12 cellular contexts compared by ENCODE assay signal in genomic region chr2:101793277-101793969, GRCh38.
DNase-seq lines count a peak whose midpoint lies in the region; ATAC-seq, FAIRE-seq and TF ChIP-seq lines count a peak whose summit lies in the region.
"Had no signal": no experiment of that assay in that cellular context is flagged by ENCODE, and none has a peak within 500 bp of the region (broad histone marks: within the 10 kb centered on the region; RNA-seq: fewer than 3 reads in every experiment).

No MANE protein-coding gene starts in this region.

- no peak for FAIRE-seq in GM12878 (lab: Jason Lieb, UNC)
- no peak for FAIRE-seq in keratinocyte (lab: Jason Lieb, UNC)
- FAIRE-seq: GM18507 had no signal

- intact Hi-C loops in activated CD8-positive, alpha-beta T cell treated with anti-CD3 and anti-CD28 coated beads for 36 hours (cut with micrococcal nuclease), result no loop called here
- intact Hi-C loops in GM12878 (cut with micrococcal nuclease; ENCODE audit: unreplicated experiment), result no loop called here
- intact Hi-C loops in spleen (cut with DNase I; ENCODE audit: low total_unique reads), result no loop called here

- dilution Hi-C loops in keratinocyte (cut with MboI; ENCODE audit: extremely low pct_ligation_motif_present, low sequenced_read_pairs), result no loop called here

- H3K4me3 ChIP-seq in GM12878 (no peak overlapping the region), keratinocyte (ENCODE audit: control insufficient read depth in 2 of 3, extremely low read depth in 1 of 3, insufficient read depth in 2 of 3, low read depth in 1 of 3, low read length in 3 of 3) (no peak overlapping the region), spleen (no peak overlapping the region)
- H3K4me3 ChIP-seq: BLaER1 treated with 17β-estradiol and CSF1 and Interleukin-3, amounts not matched to agents 10 nM and 100 nM; HAP-1 had no signal

- peak; percentile 17 for DNase-seq in activated CD8-positive, alpha-beta T cell treated with anti-CD3 and anti-CD28 coated beads for 36 hours
- DNase-seq in activated CD8-positive, alpha-beta T cell treated with anti-CD3 and anti-CD28 coated beads, Interleukin-2, amount 10 ng/mL, durations not matched to agents 7 days and 5 days, result no peak
- no peak for DNase-seq in GM12878 (ENCODE audit: low read depth, low spot score)
- DNase-seq in keratinocyte (ENCODE audit: low read depth, low spot score), result no peak
- DNase-seq in type B pancreatic cell (ENCODE audit: extremely low spot score, unreplicated experiment), result no peak
- DNase-seq in MV-4-11 (lab: John Stamatoyannopoulos, UW), result no peak
- DNase-seq in spleen, result no peak
- DNase-seq in foreskin melanocyte, result no peak
- DNase-seq: activated CD4-positive, alpha-beta T cell treated with anti-CD3 and anti-CD28 coated beads, Interleukin-2, amount 10 ng/mL, durations not matched to agents 7 days and 5 days had no signal

- H3K9ac ChIP-seq in GM12878 (ENCODE audit: control insufficient read depth, insufficient read depth, low read length) (no peak overlapping the region), keratinocyte (ENCODE audit: control insufficient read depth, extremely low read depth, insufficient read depth, low read length) (no peak overlapping the region)
- H3K9ac ChIP-seq: BLaER1 treated with 17β-estradiol and CSF1 and Interleukin-3, amounts not matched to agents 10 nM and 100 nM had no signal

- H3K27me3 ChIP-seq in GM12878 (replicated peaks in 1 of 2; ENCODE audit: control insufficient read depth in 2 of 2, insufficient read depth in 2 of 2, low read length in 1 of 2), result no peaks in the 10 kb centered on the region
- no peaks in the 10 kb centered on the region for H3K27me3 ChIP-seq in keratinocyte (ENCODE audit: control insufficient read depth, extremely low read depth, insufficient read depth, low read length)
- no peaks in the 10 kb centered on the region for H3K27me3 ChIP-seq in spleen (replicated peaks in 1 of 7)
- H3K27me3 ChIP-seq: BLaER1 treated with 17β-estradiol and CSF1 and Interleukin-3, amounts not matched to agents 10 nM and 100 nM had no signal

- H4K20me1 ChIP-seq in GM12878 (ENCODE audit: control insufficient read depth, insufficient read depth) (no peaks in the 10 kb centered on the region), keratinocyte (ENCODE audit: control insufficient read depth, extremely low read depth, insufficient read depth, low read length) (peaks cover 4% of the 10 kb centered on the region)

- no peak for TF ChIP-seq EP300 in GM12878 (IDR thresholded peaks at IDR 0.05; ENCODE audit: borderline replicate concordance in 1 of 2, control insufficient read depth in 1 of 2, low read depth in 2 of 2, low read length in 2 of 2)

- peaks cover 2% of the 10 kb centered on the region for H3K9me1 ChIP-seq in keratinocyte (ENCODE audit: control insufficient read depth, extremely low read depth, insufficient read depth, low read length)

- H3K27ac Mint-ChIP-seq in activated CD8-positive, alpha-beta T cell treated with anti-CD3 and anti-CD28 coated beads for 36 hours, result peak overlapping the region; percentile 27
- H3K27ac Mint-ChIP-seq in activated CD8-positive, alpha-beta T cell treated with anti-CD3 and anti-CD28 coated beads, Interleukin-2, amount 10 ng/mL, durations not matched to agents 7 days and 5 days, result no peak overlapping the region
- H3K27ac Mint-ChIP-seq in type B pancreatic cell, result no peak overlapping the region
- H3K27ac Mint-ChIP-seq: activated CD4-positive, alpha-beta T cell treated with anti-CD3 and anti-CD28 coated beads, Interleukin-2, amount 10 ng/mL, durations not matched to agents 7 days and 5 days had no signal

- peaks cover 12% of the 10 kb centered on the region for H3K36me3 Mint-ChIP-seq in activated CD8-positive, alpha-beta T cell treated with anti-CD3 and anti-CD28 coated beads for 36 hours (ENCODE audit: low read depth)
- peaks cover 25% of the 10 kb centered on the region for H3K36me3 Mint-ChIP-seq in activated CD8-positive, alpha-beta T cell treated with anti-CD3 and anti-CD28 coated beads, Interleukin-2, amount 10 ng/mL, durations not matched to agents 7 days and 5 days (ENCODE audit: low read depth)
- peaks cover 5% of the 10 kb centered on the region for H3K36me3 Mint-ChIP-seq in type B pancreatic cell

- H2AFZ ChIP-seq in GM12878 (ENCODE audit: control insufficient read depth, low read depth, low read length) (no peak overlapping the region), keratinocyte (ENCODE audit: control insufficient read depth, low read length) (no peak overlapping the region)

- no TSS peak for BruUV-seq in GM12878 (replicated peaks; lab: Mats Ljungman, UMichigan)

- H3K9me3 Mint-ChIP-seq in activated CD8-positive, alpha-beta T cell treated with anti-CD3 and anti-CD28 coated beads for 36 hours, result no peaks in the 10 kb centered on the region
- no peaks in the 10 kb centered on the region for H3K9me3 Mint-ChIP-seq in activated CD8-positive, alpha-beta T cell treated with anti-CD3 and anti-CD28 coated beads, Interleukin-2, amount 10 ng/mL, durations not matched to agents 7 days and 5 days (ENCODE audit: insufficient read depth)
- H3K9me3 Mint-ChIP-seq in type B pancreatic cell, result no peaks in the 10 kb centered on the region
- H3K9me3 Mint-ChIP-seq: activated CD4-positive, alpha-beta T cell treated with anti-CD3 and anti-CD28 coated beads, Interleukin-2, amount 10 ng/mL, durations not matched to agents 7 days and 5 days had no signal

- CTCF ChIA-PET in activated CD8-positive, alpha-beta T cell treated with anti-CD3 and anti-CD28 coated beads for 36 hours (lab: Charles Lee), result interaction anchor here (0.9 to 2.4 kb wide), 9 partner anchors 10 to 83 kb away, joined by 3 to 6 read pairs (median 4); no protein-coding TSS in a partner anchor
- CTCF ChIA-PET in activated CD8-positive, alpha-beta T cell treated with anti-CD3 and anti-CD28 coated beads, Interleukin-2, amount 10 ng/mL, durations not matched to agents 7 days and 5 days (lab: Charles Lee), result interaction anchor here (0.8 kb wide), 1 partner anchor 38 kb away, joined by 4 read pairs; no protein-coding TSS in a partner anchor
- CTCF ChIA-PET in GM12878 (lab: Yijun Ruan, JAX), result interaction anchor here (1.0 to 4.2 kb wide), 5 partner anchors 22 to 53 kb away, joined by 3 to 15 read pairs (median 3); no protein-coding TSS in a partner anchor

- SMC1A ChIA-PET in GM12878 (lab: Charles Lee; ENCODE audit: uncharacterized antibody, unreplicated experiment), result interaction anchor here (1.0 to 6.0 kb wide), 5 partner anchors 11 to 26 kb away, joined by 3 to 19 read pairs (median 6); no protein-coding TSS in a partner anchor

- H3K4me2 ChIP-seq in GM12878 (ENCODE audit: control insufficient read depth, insufficient read depth) (no peak overlapping the region), keratinocyte (ENCODE audit: control insufficient read depth, extremely low read depth, insufficient read depth, low read depth, low read length) (no peak overlapping the region)
- H3K4me2 ChIP-seq: BLaER1 treated with 17β-estradiol and CSF1 and Interleukin-3, amounts not matched to agents 10 nM and 100 nM had no signal

- TF ChIP-seq POLR2A in GM12878 (IDR thresholded peaks at IDR 0.05; ENCODE audit: low read depth, low read length) (no peak), spleen (IDR thresholded peaks at IDR 0.05) (no peak)

- ATAC-seq in activated CD8-positive, alpha-beta T cell treated with anti-CD3 and anti-CD28 coated beads for 36 hours, result no peak
- no peak for ATAC-seq in activated CD8-positive, alpha-beta T cell treated with anti-CD3 and anti-CD28 coated beads, Interleukin-2, amount 10 ng/mL, durations not matched to agents 7 days and 5 days
- no peak; the same call in 2 of the 3 replicates for ATAC-seq in GM12878

- RAD21 ChIA-PET in GM12878 (lab: Charles Lee; ENCODE audit: unreplicated experiment), result interaction anchor here (1.0 kb wide), 1 partner anchor 13 kb away, joined by 3 read pairs; no protein-coding TSS in a partner anchor

- no peak for TF ChIP-seq CTCF in activated CD8-positive, alpha-beta T cell treated with anti-CD3 and anti-CD28 coated beads for 36 hours (IDR thresholded peaks at IDR 0.05)
- TF ChIP-seq CTCF in GM12878 (IDR thresholded peaks at IDR 0.05 in 2 of 3, conservative IDR thresholded peaks at IDR 0.05 in 1 of 3; ENCODE audit: control insufficient read depth in 2 of 3, extremely low read depth in 1 of 3, insufficient read depth in 1 of 3, low read depth in 3 of 3, low read length in 3 of 3) (peak in 1 of 3 experiments; percentile 14; a peak in 1 of 6 replicates), keratinocyte (optimal IDR thresholded peaks at IDR 0.05 in 1 of 3, IDR thresholded peaks at IDR 0.05 in 1 of 3, conservative IDR thresholded peaks at IDR 0.05 in 1 of 3; ENCODE audit: extremely low read depth in 1 of 3, insufficient read depth in 2 of 3, low read length in 3 of 3) (peak in 2 of 3 experiments; percentile 4 to 23), type B pancreatic cell (conservative IDR thresholded peaks at IDR 0.05) (peak; percentile 29), spleen (IDR thresholded peaks at IDR 0.05 in 8 of 11, conservative IDR thresholded peaks at IDR 0.05 in 3 of 11) (no peak)

- no peaks in the 10 kb centered on the region for H3K4me1 ChIP-seq in GM12878 (ENCODE audit: control insufficient read depth, insufficient read depth, low read length)
- no peaks in the 10 kb centered on the region for H3K4me1 ChIP-seq in keratinocyte (ENCODE audit: control insufficient read depth, extremely low read depth, insufficient read depth, low read length)
- H3K4me1 ChIP-seq in spleen, result peaks cover 0 to 70% (median 15%) of the 10 kb centered on the region in 6 donors

- H3K27ac ChIP-seq in GM12878 (ENCODE audit: control insufficient read depth, insufficient read depth) (no peak overlapping the region), keratinocyte (ENCODE audit: control insufficient read depth, insufficient read depth, low read length) (no peak overlapping the region), spleen (no peak overlapping the region)
- H3K27ac ChIP-seq: BLaER1 treated with 17β-estradiol and CSF1 and Interleukin-3, amounts not matched to agents 10 nM and 100 nM had no signal

- no peaks in the 10 kb centered on the region for H3K27me3 Mint-ChIP-seq in activated CD8-positive, alpha-beta T cell treated with anti-CD3 and anti-CD28 coated beads for 36 hours
- H3K27me3 Mint-ChIP-seq in activated CD8-positive, alpha-beta T cell treated with anti-CD3 and anti-CD28 coated beads, Interleukin-2, amount 10 ng/mL, durations not matched to agents 7 days and 5 days (ENCODE audit: low read depth), result no peaks in the 10 kb centered on the region
- no peaks in the 10 kb centered on the region for H3K27me3 Mint-ChIP-seq in type B pancreatic cell
- H3K27me3 Mint-ChIP-seq: activated CD4-positive, alpha-beta T cell treated with anti-CD3 and anti-CD28 coated beads, Interleukin-2, amount 10 ng/mL, durations not matched to agents 7 days and 5 days had no signal

- no peaks in the 10 kb centered on the region for H3K36me3 ChIP-seq in GM12878 (ENCODE audit: control insufficient read depth in 2 of 2, insufficient read depth in 2 of 2, low read length in 1 of 2)
- H3K36me3 ChIP-seq in keratinocyte (ENCODE audit: control insufficient read depth in 2 of 2, extremely low read depth in 1 of 2, insufficient read depth in 2 of 2, low read length in 2 of 2), result peaks cover 3 to 5% of the 10 kb centered on the region in 2 experiments
- peaks cover 0 to 15% (median 8%) of the 10 kb centered on the region in 6 donors for H3K36me3 ChIP-seq in spleen
- H3K36me3 ChIP-seq: HAP-1 had no signal

- no peaks in the 10 kb centered on the region for H3K9me3 ChIP-seq in GM12878 (replicated peaks; ENCODE audit: control insufficient read depth, insufficient read depth, low read length)
- no peaks in the 10 kb centered on the region for H3K9me3 ChIP-seq in keratinocyte (ENCODE audit: control insufficient read depth, low read depth, low read length)
- H3K9me3 ChIP-seq in spleen, result no peaks in the 10 kb centered on the region
- H3K9me3 ChIP-seq: BLaER1 treated with 17β-estradiol and CSF1 and Interleukin-3, amounts not matched to agents 10 nM and 100 nM; HAP-1 had no signal

- in situ Hi-C loops in GM12878 (cut with MboI), result no loop called here

- POLR2A ChIA-PET in activated CD8-positive, alpha-beta T cell treated with anti-CD3 and anti-CD28 coated beads for 36 hours (lab: Charles Lee), result interaction anchor here (1.0 kb wide), 2 partner anchors 14 to 22 kb away, joined by 3 read pairs; no protein-coding TSS in a partner anchor
- POLR2A ChIA-PET in activated CD8-positive, alpha-beta T cell treated with anti-CD3 and anti-CD28 coated beads, Interleukin-2, amount 10 ng/mL, durations not matched to agents 7 days and 5 days (lab: Charles Lee), result no interaction called here
- POLR2A ChIA-PET in GM12878 (lab: Charles Lee), result interaction anchor here (0.7 to 0.8 kb wide), 2 partner anchors 13 to 55 kb away, joined by 3 to 5 read pairs; no protein-coding TSS in a partner anchor

- TF ChIP-seq RAD21 in GM12878 (IDR thresholded peaks at IDR 0.05; ENCODE audit: insufficient read depth, low read depth, low read length), result 0 out of 2 replicates have a peak, but pooled peaks have one; percentile 22

- H3K79me2 ChIP-seq in GM12878 (ENCODE audit: control insufficient read depth, insufficient read depth, low read length), result no peaks in the 10 kb centered on the region
- peaks cover 90% of the 10 kb centered on the region for H3K79me2 ChIP-seq in keratinocyte (ENCODE audit: control insufficient read depth, insufficient read depth, low read length)

- H3K4me1 Mint-ChIP-seq in activated CD8-positive, alpha-beta T cell treated with anti-CD3 and anti-CD28 coated beads for 36 hours (ENCODE audit: low read depth), result peaks cover 45% of the 10 kb centered on the region
- peaks cover 5% of the 10 kb centered on the region for H3K4me1 Mint-ChIP-seq in activated CD8-positive, alpha-beta T cell treated with anti-CD3 and anti-CD28 coated beads, Interleukin-2, amount 10 ng/mL, durations not matched to agents 7 days and 5 days (ENCODE audit: low read depth)
- peaks cover 56% of the 10 kb centered on the region for H3K4me1 Mint-ChIP-seq in type B pancreatic cell (ENCODE audit: unreplicated experiment)

- WGBS in GM12878 (ENCODE audit: insufficient coverage, insufficient replicate concordance, low lambda C conversion rate, missing lambda C conversion rate), result 47% methylated on average over 3 of the region's 3 CpGs
- WGBS in spleen, 5 donors, result 82 to 90% (median 85%) methylated on average over 3 of the region's 3 CpGs

- H3K4me3 Mint-ChIP-seq in activated CD8-positive, alpha-beta T cell treated with anti-CD3 and anti-CD28 coated beads for 36 hours, result no peak overlapping the region
- H3K4me3 Mint-ChIP-seq in activated CD8-positive, alpha-beta T cell treated with anti-CD3 and anti-CD28 coated beads, Interleukin-2, amount 10 ng/mL, durations not matched to agents 7 days and 5 days, result no peak overlapping the region
- H3K4me3 Mint-ChIP-seq in type B pancreatic cell, result no peak overlapping the region
- H3K4me3 Mint-ChIP-seq: activated CD4-positive, alpha-beta T cell treated with anti-CD3 and anti-CD28 coated beads, Interleukin-2, amount 10 ng/mL, durations not matched to agents 7 days and 5 days had no signal

Comparison
In these comparisons a context has a peak if more than half of its experiments do, and no peak if none do; other contexts are left out.
1. CTCF ChIP-seq: peak in keratinocyte (2 of 3) and type B pancreatic cell (single experiment); none in activated CD8-positive, alpha-beta T cell treated with anti-CD3 and anti-CD28 coated beads for 36 hours (single experiment) and spleen (0 of 11).